ENCODE assay signal across 15 cellular contexts in genomic region chr12:70487440-70487839, GRCh38.
A peak's percentile ranks its signal among the peaks of the same experiment; 100 is the strongest.
DNase-seq lines count a peak whose midpoint lies in the region; ATAC-seq and TF ChIP-seq lines count a peak whose summit lies in the region.
"Had no signal": no experiment of that assay in that cellular context is flagged by ENCODE, and none has a peak within 500 bp of the region (broad histone marks: within the 10 kb centered on the region; RNA-seq: fewer than 3 reads in every experiment).

No MANE protein-coding gene starts in this region.

- no peak overlapping the region for H2AFZ ChIP-seq in MM.1S (ENCODE audit: low read length)

- H3K79me2 ChIP-seq in MM.1S (ENCODE audit: low read length), result no peaks in the 10 kb centered on the region

- no peaks in the 10 kb centered on the region for H4K20me1 ChIP-seq in MM.1S (ENCODE audit: insufficient read depth, low read length)

- H3K27ac ChIP-seq in MM.1S (ENCODE audit: low read length), result peak overlapping the region; percentile 21; the same call in 1 of the 2 replicates
- H3K27ac ChIP-seq: uterus had no signal

- TF ChIP-seq CTCF in MM.1S (IDR thresholded peaks at IDR 0.05; ENCODE audit: low read length), result no peak

- H3K36me3 Mint-ChIP-seq in stimulated activated naive B cell treated with anti-CD40 and anti-IgM and Interleukin-4, amounts not matched to agents 10 μg/mL and 1 μg/mL and 100 μg/mL, for 72 hours, result peaks cover 2 to 4% of the 10 kb centered on the region in 2 donors
- H3K36me3 Mint-ChIP-seq: activated naive CD8-positive, alpha-beta T cell; immature natural killer cell had no signal

- peak; percentile 68 for ATAC-seq in GM18909 (IDR thresholded peaks at IDR 0.05; ENCODE audit: poor library complexity, unreplicated experiment)
- peak; percentile 69 for ATAC-seq in HG02852 (IDR thresholded peaks at IDR 0.05; ENCODE audit: unreplicated experiment)
- peak; percentile 73 to 74 for ATAC-seq in stimulated activated naive B cell treated with anti-CD40 and anti-IgM and Interleukin-4, amounts not matched to agents 10 μg/mL and 1 μg/mL and 100 μg/mL, for 72 hours (replicated peaks)
- ATAC-seq in GM21381 (IDR thresholded peaks at IDR 0.05; ENCODE audit: unreplicated experiment), result no peak

- DNase-seq in MM.1S (peak; percentile 40), ureter (ENCODE audit: low spot score) (no peak), NOMO-1 (lab: John Stamatoyannopoulos, UW; ENCODE audit: unreplicated experiment in 2 of 2) (no peak)
- no peak for DNase-seq in stimulated activated naive B cell treated with anti-CD40 and anti-IgM and Interleukin-4, amounts not matched to agents 10 μg/mL and 1 μg/mL and 100 μg/mL, for 72 hours
- DNase-seq: caudate nucleus, GOT3, immature natural killer cell, mesendoderm, NCI-H226, uterus had no signal

- H3F3A ChIP-seq in MM.1S (ENCODE audit: insufficient read depth, low read length), result no peaks in the 10 kb centered on the region

- H3K27me3 ChIP-seq in MM.1S (replicated peaks; ENCODE audit: insufficient read depth, low read length), result no peaks in the 10 kb centered on the region
- H3K27me3 ChIP-seq: uterus had no signal

- no peaks in the 10 kb centered on the region for H3K9me2 ChIP-seq in MM.1S (replicated peaks; ENCODE audit: insufficient read depth, low read length)

- peaks cover 19 to 34% of the 10 kb centered on the region in 2 donors for H3K4me1 Mint-ChIP-seq in stimulated activated naive B cell treated with anti-CD40 and anti-IgM and Interleukin-4, amounts not matched to agents 10 μg/mL and 1 μg/mL and 100 μg/mL, for 72 hours
- H3K4me1 Mint-ChIP-seq: immature natural killer cell had no signal

- no peaks in the 10 kb centered on the region for H3K4me1 ChIP-seq in MM.1S (ENCODE audit: low read length)
- H3K4me1 ChIP-seq: uterus had no signal

- no peaks in the 10 kb centered on the region for H3K9me3 ChIP-seq in MM.1S (replicated peaks; ENCODE audit: insufficient read depth, low read length)
- H3K9me3 ChIP-seq: uterus had no signal

- peak overlapping the region in 1 of 2 donors; percentile 28 for H3K4me3 Mint-ChIP-seq in stimulated activated naive B cell treated with anti-CD40 and anti-IgM and Interleukin-4, amounts not matched to agents 10 μg/mL and 1 μg/mL and 100 μg/mL, for 72 hours
- H3K4me3 Mint-ChIP-seq: activated naive CD8-positive, alpha-beta T cell; immature natural killer cell; stimulated activated naive CD8-positive, alpha-beta T cell treated with anti-CD3 and anti-CD28 coated beads, Interleukin-15, Interleukin-2, amounts not matched to agents 100 ng/mL and 50 ng/mL, for 24 hours had no signal

- peaks cover 0 to 7% of the 10 kb centered on the region in 2 donors for H3K27me3 Mint-ChIP-seq in stimulated activated naive B cell treated with anti-CD40 and anti-IgM and Interleukin-4, amounts not matched to agents 10 μg/mL and 1 μg/mL and 100 μg/mL, for 72 hours

- H3K27ac Mint-ChIP-seq in stimulated activated naive B cell treated with anti-CD40 and anti-IgM and Interleukin-4, amounts not matched to agents 10 μg/mL and 1 μg/mL and 100 μg/mL, for 72 hours, result peak overlapping the region; percentile 67
- H3K27ac Mint-ChIP-seq: activated naive CD8-positive, alpha-beta T cell; immature natural killer cell; stimulated activated naive CD8-positive, alpha-beta T cell treated with anti-CD3 and anti-CD28 coated beads, Interleukin-15, Interleukin-2, amounts not matched to agents 100 ng/mL and 50 ng/mL, for 24 hours had no signal

- H3K9me3 Mint-ChIP-seq in stimulated activated naive B cell treated with anti-CD40 and anti-IgM and Interleukin-4, amounts not matched to agents 10 μg/mL and 1 μg/mL and 100 μg/mL, for 72 hours, result peaks cover 3 to 8% of the 10 kb centered on the region in 2 donors
- H3K9me3 Mint-ChIP-seq: stimulated activated naive CD8-positive, alpha-beta T cell treated with anti-CD3 and anti-CD28 coated beads, Interleukin-15, Interleukin-2, amounts not matched to agents 100 ng/mL and 50 ng/mL, for 24 hours had no signal

- no peak overlapping the region; the same call in 1 of the 2 replicates for H3K4me2 ChIP-seq in MM.1S (ENCODE audit: low read depth, low read length)

- H3K4me3 ChIP-seq in MM.1S (ENCODE audit: low read length), result no peak overlapping the region
- H3K4me3 ChIP-seq: uterus had no signal

- H3K36me3 ChIP-seq in MM.1S (replicated peaks; ENCODE audit: insufficient read depth, low read length), result no peaks in the 10 kb centered on the region
- H3K36me3 ChIP-seq: uterus had no signal

- no peak overlapping the region for H3K9ac ChIP-seq in MM.1S (ENCODE audit: low read length)
